In genomic region chr9:93500571-93501298, GRCh38 we compare ENCODE assay signal across 9 cellular contexts. TPM values are rescaled to one million over a fixed set of nuclear protein-coding genes. Genes with fewer than 3 reads are reported as not detected.
A peak's percentile ranks its signal among the peaks of the same experiment; 100 is the strongest.
DNase-seq lines count a peak whose midpoint lies in the region; ATAC-seq and TF ChIP-seq lines count a peak whose summit lies in the region.
"Had no signal": no experiment of that assay in that cellular context is flagged by ENCODE, and none has a peak within 500 bp of the region (broad histone marks: within the 10 kb centered on the region; RNA-seq: fewer than 3 reads in every experiment).

No MANE protein-coding gene starts in this region.

- H3K36me3 ChIP-seq in gastroesophageal sphincter: peaks cover 0 to 54% of the 10 kb centered on the region in 2 donors

- CTCF ChIA-PET in activated CD4-positive, alpha-beta memory T cell treated with anti-CD3 and anti-CD28 coated beads, Interleukin-2, amount 10 ng/mL, durations not matched to agents 7 days and 5 days (lab: Charles Lee): no interaction called here

- no peaks in the 10 kb centered on the region for H3K9me3 ChIP-seq in gastroesophageal sphincter

- H3K4me1 ChIP-seq in gastroesophageal sphincter: peaks cover 0 to 44% (median 0%) of the 10 kb centered on the region in 3 donors

- no peaks in the 10 kb centered on the region for H3K27me3 Mint-ChIP-seq in IgD-negative memory B cell
- no peaks in the 10 kb centered on the region for H3K27me3 Mint-ChIP-seq in activated CD4-positive, alpha-beta memory T cell treated with anti-CD3 and anti-CD28 coated beads, Interleukin-2, amount 10 ng/mL, durations not matched to agents 7 days and 5 days
- H3K27me3 Mint-ChIP-seq in stimulated activated naive B cell treated with anti-CD40 and anti-IgM and Interleukin-4, amounts not matched to agents 10 μg/mL and 1 μg/mL and 100 μg/mL, for 72 hours: no peaks in the 10 kb centered on the region

- peak overlapping the region; percentile 2 to 90 (median 85) for H3K27ac Mint-ChIP-seq in IgD-negative memory B cell
- H3K27ac Mint-ChIP-seq in activated CD4-positive, alpha-beta memory T cell treated with anti-CD3 and anti-CD28 coated beads, Interleukin-2, amount 10 ng/mL, durations not matched to agents 7 days and 5 days: peak overlapping the region; percentile 84
- H3K27ac Mint-ChIP-seq in stimulated activated naive B cell treated with anti-CD40 and anti-IgM and Interleukin-4, amounts not matched to agents 10 μg/mL and 1 μg/mL and 100 μg/mL, for 72 hours: peak overlapping the region; percentile 75

- no peaks in the 10 kb centered on the region for H3K27me3 ChIP-seq in gastroesophageal sphincter

- WGBS in gastroesophageal sphincter (ENCODE audit: low coverage in 1 of 2), 2 donors: 83 to 90% methylated on average over 2 to 4 of the region's 4 CpGs

- POLR2A ChIA-PET in activated CD4-positive, alpha-beta memory T cell treated with anti-CD3 and anti-CD28 coated beads, Interleukin-2, amount 10 ng/mL, durations not matched to agents 7 days and 5 days (lab: Charles Lee): interaction anchor here (1.0 to 2.5 kb wide), 5 partner anchors 11 to 47 kb away, joined by 3 to 6 read pairs (median 5); partner anchors contain the start of gene FAM120AOS

- H3K36me3 Mint-ChIP-seq in IgD-negative memory B cell: peaks cover 5% of the 10 kb centered on the region
- H3K36me3 Mint-ChIP-seq in activated CD4-positive, alpha-beta memory T cell treated with anti-CD3 and anti-CD28 coated beads, Interleukin-2, amount 10 ng/mL, durations not matched to agents 7 days and 5 days (ENCODE audit: low read depth): peaks cover 71% of the 10 kb centered on the region
- peaks cover 55 to 76% of the 10 kb centered on the region in 2 donors for H3K36me3 Mint-ChIP-seq in stimulated activated naive B cell treated with anti-CD40 and anti-IgM and Interleukin-4, amounts not matched to agents 10 μg/mL and 1 μg/mL and 100 μg/mL, for 72 hours

- no peaks in the 10 kb centered on the region for H3K9me3 Mint-ChIP-seq in IgD-negative memory B cell
- no peaks in the 10 kb centered on the region for H3K9me3 Mint-ChIP-seq in activated CD4-positive, alpha-beta memory T cell treated with anti-CD3 and anti-CD28 coated beads, Interleukin-2, amount 10 ng/mL, durations not matched to agents 7 days and 5 days
- H3K9me3 Mint-ChIP-seq in stimulated activated naive B cell treated with anti-CD40 and anti-IgM and Interleukin-4, amounts not matched to agents 10 μg/mL and 1 μg/mL and 100 μg/mL, for 72 hours: peaks cover 0 to 4% of the 10 kb centered on the region in 2 donors

- no peak for TF ChIP-seq CTCF in gastroesophageal sphincter (IDR thresholded peaks at IDR 0.05)

- TF ChIP-seq POLR2A in gastroesophageal sphincter (IDR thresholded peaks at IDR 0.05): no peak

- DNase-seq in activated CD4-positive, alpha-beta memory T cell treated with anti-CD3 and anti-CD28 coated beads, Interleukin-2, amount 10 ng/mL, durations not matched to agents 7 days and 5 days: no peak
- no peak for DNase-seq in stimulated activated naive B cell treated with anti-CD40 and anti-IgM and Interleukin-4, amounts not matched to agents 10 μg/mL and 1 μg/mL and 100 μg/mL, for 72 hours
- DNase-seq in amniotic stem cell (lab: John Stamatoyannopoulos, UW) (no peak), superior temporal gyrus (ENCODE audit: extremely low spot score) (no peak)
- DNase-seq: stimulated activated CD4-positive, alpha-beta T cell treated with anti-CD3 and anti-CD28 coated beads, Interleukin-1b, Interleukin-23, amount 100 ng/mL, for 48 hours had no signal

- H3K4me1 Mint-ChIP-seq in IgD-negative memory B cell: peaks cover 25 to 38% (median 25%) of the 10 kb centered on the region in 3 donors
- H3K4me1 Mint-ChIP-seq in activated CD4-positive, alpha-beta memory T cell treated with anti-CD3 and anti-CD28 coated beads, Interleukin-2, amount 10 ng/mL, durations not matched to agents 7 days and 5 days: peaks cover 46% of the 10 kb centered on the region
- H3K4me1 Mint-ChIP-seq in stimulated activated naive B cell treated with anti-CD40 and anti-IgM and Interleukin-4, amounts not matched to agents 10 μg/mL and 1 μg/mL and 100 μg/mL, for 72 hours: peaks cover 37 to 47% of the 10 kb centered on the region in 2 donors

- no peak for TF ChIP-seq EP300 in gastroesophageal sphincter (IDR thresholded peaks at IDR 0.05)

- peak overlapping the region; percentile 49 to 68 (median 60) for H3K27ac ChIP-seq in gastroesophageal sphincter

- H3K4me3 ChIP-seq in gastroesophageal sphincter: peak overlapping the region; percentile 8 to 32

- peak overlapping the region in 3 of 4 donors; percentile 6 to 81 (median 45) for H3K4me3 Mint-ChIP-seq in IgD-negative memory B cell
- peak overlapping the region; percentile 78 for H3K4me3 Mint-ChIP-seq in activated CD4-positive, alpha-beta memory T cell treated with anti-CD3 and anti-CD28 coated beads, Interleukin-2, amount 10 ng/mL, durations not matched to agents 7 days and 5 days
- no peak overlapping the region for H3K4me3 Mint-ChIP-seq in stimulated activated naive B cell treated with anti-CD40 and anti-IgM and Interleukin-4, amounts not matched to agents 10 μg/mL and 1 μg/mL and 100 μg/mL, for 72 hours

- no peak for ATAC-seq in gastroesophageal sphincter
- ATAC-seq in stimulated activated naive B cell treated with anti-CD40 and anti-IgM and Interleukin-4, amounts not matched to agents 10 μg/mL and 1 μg/mL and 100 μg/mL, for 72 hours (replicated peaks): no peak
- no peak for ATAC-seq in HG03108 (IDR thresholded peaks at IDR 0.05; ENCODE audit: unreplicated experiment)
- ATAC-seq: Panc1 had no signal

RNA-seq across cellular contexts. Expression of gene FAM120AOS, which starts 47.4 kb away (rescaled TPM):
- 62.9 TPM for polyA plus RNA-seq in IgD-negative memory B cell
- 10 to 100 TPM; 41.4 to 43.1 TPM for total RNA-seq in activated CD4-positive, alpha-beta memory T cell treated with anti-CD3 and anti-CD28 coated beads, Interleukin-2, amount 10 ng/mL, durations not matched to agents 7 days and 5 days
- total RNA-seq in gastroesophageal sphincter: 10 to 100 TPM; 51.7 to 80.3 (median 58.4) TPM

RNA-seq across cellular contexts. Expression of gene FAM120A, which starts 49.2 kb away (rescaled TPM):
- polyA plus RNA-seq in IgD-negative memory B cell: 14.5 TPM
- total RNA-seq in activated CD4-positive, alpha-beta memory T cell treated with anti-CD3 and anti-CD28 coated beads, Interleukin-2, amount 10 ng/mL, durations not matched to agents 7 days and 5 days: 100 to 1,000 TPM; 133 to 138 TPM
- total RNA-seq in gastroesophageal sphincter: 100 to 1,000 TPM in 1 of 4 donors, 10 to 100 TPM in 3; 68.6 to 116 (median 75.7) TPM

Comparison
In these comparisons a context has a peak if more than half of its experiments do, and no peak if none do; other contexts are left out.
1. H3K4me3 Mint-ChIP-seq: peak in IgD-negative memory B cell (3 of 4) and activated CD4-positive, alpha-beta memory T cell treated with anti-CD3 and anti-CD28 coated beads, Interleukin-2, amount 10 ng/mL, durations not matched to agents 7 days and 5 days (single experiment); none in stimulated activated naive B cell treated with anti-CD40 and anti-IgM and Interleukin-4, amounts not matched to agents 10 μg/mL and 1 μg/mL and 100 μg/mL, for 72 hours (0 of 2).
2. Peak in every context shown above with its lines, with median percentiles within 50 percentile points of each other: H3K27ac Mint-ChIP-seq.